19 cellular contexts compared by ENCODE assay signal in the genomic region with DNA sequence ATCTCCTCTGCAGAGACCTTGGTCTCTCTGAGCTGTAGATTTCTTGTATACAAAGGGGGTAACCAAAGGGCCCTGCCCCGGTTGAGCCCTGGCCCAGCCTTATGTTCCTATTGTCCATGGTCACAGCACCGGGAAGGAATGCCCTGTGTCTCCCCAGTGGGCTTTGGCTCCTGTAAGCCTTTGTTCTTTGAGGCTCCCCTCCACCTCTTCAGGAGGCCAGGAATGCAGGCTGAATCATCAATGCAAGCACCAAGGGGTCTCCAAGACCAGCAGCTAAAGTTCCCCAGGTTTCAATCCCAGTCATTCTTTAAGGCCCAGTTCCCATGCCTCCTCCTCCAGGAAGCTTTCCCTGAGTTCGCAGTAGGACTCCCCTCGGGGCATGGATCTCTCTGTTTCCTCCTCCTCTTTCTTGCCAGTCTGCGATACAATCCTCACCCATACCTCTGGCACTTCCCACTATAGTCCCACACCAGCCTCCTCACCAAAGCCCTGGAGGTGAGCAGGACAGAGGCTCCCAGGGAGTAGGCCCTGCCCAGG. TPM values are rescaled to one million over a fixed set of nuclear protein-coding genes. Genes with fewer than 3 reads are reported as not detected.
"Had no signal": no experiment of that assay in that cellular context is flagged by ENCODE, and none has a peak within 500 bp of the region (broad histone marks: within the 10 kb centered on the region; RNA-seq: fewer than 3 reads in every experiment).

No MANE protein-coding gene starts in this region.

- H3K4me3 Mint-ChIP-seq: activated naive CD4-positive, alpha-beta T cell treated with anti-CD3 and anti-CD28 coated beads, Interleukin-2, amount 10 ng/mL, durations not matched to agents 7 days and 5 days; natural killer cell had no signal

- H3K4me3 ChIP-seq: adrenal gland, body of pancreas, colonic mucosa, right atrium auricular region, tibial artery, uterus had no signal

- H3K27ac Mint-ChIP-seq: activated naive CD4-positive, alpha-beta T cell treated with anti-CD3 and anti-CD28 coated beads, Interleukin-2, amount 10 ng/mL, durations not matched to agents 7 days and 5 days; natural killer cell had no signal

- H3K36me3 ChIP-seq: adrenal gland, colonic mucosa, right atrium auricular region, tibial artery, uterus had no signal

- DNase-seq: activated CD4-positive, alpha-beta T cell treated with anti-CD3 and anti-CD28 coated beads, Interleukin-2, amount 50 U/mL, for 48 hours; activated naive CD4-positive, alpha-beta T cell treated with anti-CD3 and anti-CD28 coated beads, Interleukin-2, amount 10 ng/mL, durations not matched to agents 7 days and 5 days; adrenal gland; body of pancreas; central memory CD4-positive, alpha-beta T cell; colonic mucosa; head of caudate nucleus; mammary epithelial cell; natural killer cell; nucleus accumbens; stimulated activated CD4-positive, alpha-beta T cell treated with anti-CD3 and anti-CD28 coated beads, Interleukin-15, amount 100 ng/mL, for 24 hours; stimulated activated CD4-positive, alpha-beta T cell treated with anti-CD3 and anti-CD28 coated beads, Interleukin-4, amount 100 ng/mL, for 1 hour; stimulated activated naive CD4-positive, alpha-beta T cell; T-helper 1 cell; T1000; tibial artery; uterus had no signal

- H3K9me3 ChIP-seq: adrenal gland, body of pancreas, colonic mucosa, right atrium auricular region, tibial artery, uterus had no signal

- H3K27me3 ChIP-seq: adrenal gland, body of pancreas, colonic mucosa, right atrium auricular region, tibial artery, uterus had no signal

- H3K4me1 Mint-ChIP-seq: activated naive CD4-positive, alpha-beta T cell treated with anti-CD3 and anti-CD28 coated beads, Interleukin-2, amount 10 ng/mL, durations not matched to agents 7 days and 5 days had no signal

- H3K27me3 Mint-ChIP-seq: activated naive CD4-positive, alpha-beta T cell treated with anti-CD3 and anti-CD28 coated beads, Interleukin-2, amount 10 ng/mL, durations not matched to agents 7 days and 5 days had no signal

- ATAC-seq: body of pancreas, left lobe of liver, natural killer cell had no signal

- H3K9me3 Mint-ChIP-seq: activated naive CD4-positive, alpha-beta T cell treated with anti-CD3 and anti-CD28 coated beads, Interleukin-2, amount 10 ng/mL, durations not matched to agents 7 days and 5 days; natural killer cell had no signal

- H3K36me3 Mint-ChIP-seq: activated naive CD4-positive, alpha-beta T cell treated with anti-CD3 and anti-CD28 coated beads, Interleukin-2, amount 10 ng/mL, durations not matched to agents 7 days and 5 days; natural killer cell had no signal

RNA-seq across cellular contexts. Expression of gene KLHL35, which starts 29.2 kb away (rescaled TPM):
- total RNA-seq: left lobe of liver had no signal
